Comparison of ENCODE assay signal across 8 cellular contexts in the genomic region with DNA sequence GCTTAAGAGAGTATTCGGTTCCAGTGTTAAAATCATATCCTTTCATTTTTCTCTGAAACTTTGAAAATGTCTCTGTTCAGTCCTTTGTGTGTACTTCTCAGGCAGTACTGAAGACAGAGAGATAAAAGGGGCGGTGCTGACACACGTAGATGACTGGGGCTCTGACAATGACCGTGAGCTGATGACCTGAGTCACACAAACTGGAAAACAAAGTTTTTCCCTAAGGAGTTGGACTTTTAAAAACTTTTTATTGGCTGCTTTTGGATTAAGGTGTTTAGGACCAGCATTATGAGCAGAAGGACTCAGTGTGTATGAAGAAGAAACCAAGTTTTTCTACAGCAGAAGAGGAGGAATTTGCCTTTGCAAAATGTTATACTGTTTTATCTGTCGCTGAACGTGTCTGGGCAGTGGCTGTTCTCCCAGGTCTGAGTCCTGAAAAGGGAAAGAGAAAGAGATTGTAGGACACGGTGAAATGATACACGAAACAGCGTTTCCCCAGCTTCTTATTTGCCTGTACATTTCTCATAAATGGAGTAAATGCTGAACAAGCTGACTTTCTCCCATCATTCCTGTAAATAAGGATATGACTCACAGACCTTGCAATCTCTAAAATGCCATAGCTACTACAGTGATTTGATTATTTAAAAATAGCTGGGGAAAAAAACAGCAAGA. TPM values are rescaled to one million over a fixed set of nuclear protein-coding genes. Genes with fewer than 3 reads are reported as not detected.
DNase-seq lines count a peak whose midpoint lies in the region; ATAC-seq, FAIRE-seq and TF ChIP-seq lines count a peak whose summit lies in the region.

No MANE protein-coding gene starts in this region.

- DNase-seq in HTR-8/SVneo (ENCODE audit: insufficient read length, low spot score) (peak; percentile 71), chondrocyte (ENCODE audit: low spot score) (no peak), mesothelial cell of epicardium (ENCODE audit: low spot score in 2 of 2, unreplicated experiment in 2 of 2) (no peak), NCI-H1694 treated with DMSO at 0.1 percent for 48 hours (lab: John Stamatoyannopoulos, UW) (no peak), C1 segment of cervical spinal cord (lab: John Stamatoyannopoulos, UW) (no peak)
- DNase-seq in activated CD4-positive, CD25-positive, alpha-beta regulatory T cell (lab: John Stamatoyannopoulos, UW) = no peak
- DNase-seq in stimulated activated CD4-positive, alpha-beta T cell treated with anti-CD3 and anti-CD28 coated beads, Interleukin-2, amount 100 ng/mL, for 48 hours = no peak

- H3K9me3 Mint-ChIP-seq in chondrocyte (ENCODE audit: low read depth) (peaks cover 4% of the 10 kb centered on the region), mesothelial cell of epicardium (no peaks in the 10 kb centered on the region)

- H3K36me3 Mint-ChIP-seq in chondrocyte (ENCODE audit: low read depth) = peaks cover 2% of the 10 kb centered on the region
- H3K36me3 Mint-ChIP-seq in mesothelial cell of epicardium = no peaks in the 10 kb centered on the region

- H3K4me3 Mint-ChIP-seq in chondrocyte (ENCODE audit: unreplicated experiment) (peak overlapping the region; percentile 68), mesothelial cell of epicardium (peak overlapping the region; percentile 62)

- no peak for TF ChIP-seq CTCF in chondrocyte (IDR thresholded peaks at IDR 0.05)
- no peak for TF ChIP-seq CTCF in mesothelial cell of epicardium (IDR thresholded peaks at IDR 0.05; ENCODE audit: unreplicated experiment)

- H3K27ac Mint-ChIP-seq in chondrocyte (ENCODE audit: unreplicated experiment) = peak overlapping the region; percentile 99
- peak overlapping the region; percentile 96 for H3K27ac Mint-ChIP-seq in mesothelial cell of epicardium

- ATAC-seq in GM18498 (IDR thresholded peaks at IDR 0.05; ENCODE audit: unreplicated experiment) = peak; percentile 52

- FAIRE-seq in HTR-8/SVneo (lab: Jason Lieb, UNC) = no peak

- peaks cover 61% of the 10 kb centered on the region for H3K4me1 Mint-ChIP-seq in chondrocyte (ENCODE audit: low read depth)
- peaks cover 25% of the 10 kb centered on the region for H3K4me1 Mint-ChIP-seq in mesothelial cell of epicardium

- H3K27me3 Mint-ChIP-seq in chondrocyte (ENCODE audit: low read depth) = no peaks in the 10 kb centered on the region
- H3K27me3 Mint-ChIP-seq in mesothelial cell of epicardium (ENCODE audit: low read depth) = no peaks in the 10 kb centered on the region

RNA-seq across cellular contexts. Expression of gene MAP3K7CL, which starts 51.5 kb away (rescaled TPM):
- total RNA-seq in chondrocyte (12.8 to 99.2 TPM (median 93.1 TPM) in 3 replicates), mesothelial cell of epicardium (0.13 to 0.49 TPM (median 0.34 TPM) in 3 replicates)
